In genomic region chr17:72488542-72489272, GRCh38 we compare ENCODE assay signal across 21 cellular contexts.
A peak's percentile ranks its signal among the peaks of the same experiment; 100 is the strongest.
DNase-seq lines count a peak whose midpoint lies in the region; ATAC-seq, FAIRE-seq and TF ChIP-seq lines count a peak whose summit lies in the region.
"Had no signal": no experiment of that assay in that cellular context is flagged by ENCODE, and none has a peak within 500 bp of the region (broad histone marks: within the 10 kb centered on the region; RNA-seq: fewer than 3 reads in every experiment).

No MANE protein-coding gene starts in this region.

- no peaks in the 10 kb centered on the region for H3K9me3 ChIP-seq in transverse colon
- H3K9me3 ChIP-seq: SJCRH30 had no signal

- H3K36me3 ChIP-seq in transverse colon: no peaks in the 10 kb centered on the region
- H3K36me3 ChIP-seq: BLaER1, SJCRH30 had no signal

- peak overlapping the region in 1 of 4 donors; percentile 0 for H3K4me3 ChIP-seq in transverse colon
- H3K4me3 ChIP-seq: BLaER1, K562, tibial nerve had no signal

- DNase-seq in DMS79 treated with DMSO at 0.1 percent for 48 hours (lab: John Stamatoyannopoulos, UW) (peak; percentile 20), DMS79 (lab: John Stamatoyannopoulos, UW) (no peak), NCI-H774 (lab: John Stamatoyannopoulos, UW) (peak; percentile 26), foreskin keratinocyte (no peak), transverse colon (no peak), GM19239 (ENCODE audit: insufficient read length, low spot score) (no peak), GM03348 (ENCODE audit: low spot score) (no peak)
- DNase-seq: activated CD4-positive, alpha-beta T cell treated with anti-CD3 and anti-CD28 coated beads for 36 hours; activated CD8-positive, alpha-beta memory T cell treated with anti-CD3 and anti-CD28 coated beads, Interleukin-2, amount 50 U/mL, for 4 hours; activated gamma-delta T cell treated with Interleukin-2 at 50 U/mL for 16 hours; aorta; DMS 273 treated with DMSO at 0.1 percent for 48 hours; naive B cell; posterior cingulate gyrus had no signal

- H3K4me1 ChIP-seq in foreskin keratinocyte (no peaks in the 10 kb centered on the region), transverse colon (peaks cover 0 to 31% (median 14%) of the 10 kb centered on the region in 4 donors)
- H3K4me1 ChIP-seq: BLaER1 had no signal

- 30 to 39% methylated on average over 10 to 11 of the region's 11 CpGs for WGBS in transverse colon (ENCODE audit: low coverage in 1 of 2), 2 donors

- in situ Hi-C loops in transverse colon (cut with MboI; ENCODE audit: low pct_ligation_motif_present in 1 of 4, low pct_unique_long_range_greater_than_20kb in 1 of 4, low sequenced_read_pairs in 3 of 4): no loop called here

- ATAC-seq in foreskin keratinocyte (peak; percentile 38), HG03457 (IDR thresholded peaks at IDR 0.05; ENCODE audit: unreplicated experiment) (no peak)
- ATAC-seq: activated CD4-positive, alpha-beta T cell treated with anti-CD3 and anti-CD28 coated beads for 36 hours; K562 had no signal

- TF ChIP-seq CTCF in foreskin keratinocyte (conservative IDR thresholded peaks at IDR 0.05) (no peak), transverse colon (IDR thresholded peaks at IDR 0.05) (no peak)

- FAIRE-seq in GM19239 (lab: Jason Lieb, UNC): no peak
- FAIRE-seq: K562 had no signal

- no peak for TF ChIP-seq EP300 in transverse colon (IDR thresholded peaks at IDR 0.05; ENCODE audit: low read depth)

- TF ChIP-seq POLR2A in transverse colon (IDR thresholded peaks at IDR 0.05): no peak

- H3K27me3 ChIP-seq in foreskin keratinocyte (no peaks in the 10 kb centered on the region), transverse colon (no peaks in the 10 kb centered on the region)
- H3K27me3 ChIP-seq: BLaER1, SJCRH30, tibial nerve had no signal

- intact Hi-C loops in transverse colon (cut with DNase I; ENCODE audit: low total_unique reads): no loop called here

- H3K27ac ChIP-seq in foreskin keratinocyte (no peak overlapping the region), transverse colon (peak overlapping the region; percentile 65 to 71 (median 68))
- H3K27ac ChIP-seq: 22Rv1, BLaER1, HL-60, SJCRH30, tibial nerve had no signal

Comparison
In these comparisons a context has a peak if more than half of its experiments do, and no peak if none do; other contexts are left out.
1. DNase-seq: peak in DMS79 treated with DMSO at 0.1 percent for 48 hours (single experiment) and NCI-H774 (single experiment); none in DMS79 (single experiment), foreskin keratinocyte (0 of 2), transverse colon (single experiment), GM19239 (single experiment) and GM03348 (single experiment).